In genomic region chr22:19717691-19718254, GRCh38 we compare ENCODE assay signal across 8 cellular contexts. TPM values are rescaled to one million over a fixed set of nuclear protein-coding genes. Genes with fewer than 3 reads are reported as not detected.
DNase-seq lines count a peak whose midpoint lies in the region; ATAC-seq and TF ChIP-seq lines count a peak whose summit lies in the region.

No MANE protein-coding gene starts in this region.

- peaks cover 0 to 5% (median 2%) of the 10 kb centered on the region in 4 donors for H3K27me3 ChIP-seq in liver (ENCODE audit: control insufficient read depth in 4 of 4, insufficient read depth in 4 of 4, low read length in 3 of 4)

- intact Hi-C loops in dendritic cell treated with granulocyte-macrophage colony-stimulating factor and Interleukin-4, amounts not matched to agents 40 ng/mL and 50 ng/mL, for 4 days (cut with micrococcal nuclease) = loop anchor here (5.0 to 10.0 kb wide), 2 partner anchors 35 to 573 kb away; partner anchors contain the start of gene ESS2

- peak; percentile 88 for TF ChIP-seq CTCF in liver (IDR thresholded peaks at IDR 0.05; ENCODE audit: low read depth, low read length, missing input control)

- peak overlapping the region in 2 of 3 donors; percentile 13 to 61 for H3K4me3 ChIP-seq in liver (ENCODE audit: low read depth in 1 of 3, low read length in 3 of 3)

- peaks cover 84% of the 10 kb centered on the region for H3K27me3 Mint-ChIP-seq in dendritic cell treated with granulocyte-macrophage colony-stimulating factor and Interleukin-4, amounts not matched to agents 40 ng/mL and 50 ng/mL, for 4 days

- TF ChIP-seq RAD21 in liver (IDR thresholded peaks at IDR 0.05) = no peak

- WGBS in liver = 13% methylated on average over 61 of the region's 61 CpGs

- H3K9ac ChIP-seq in liver (ENCODE audit: low read depth in 1 of 2, low read length in 2 of 2) = no peak overlapping the region

- ATAC-seq in GM21360 (IDR thresholded peaks at IDR 0.05; ENCODE audit: unreplicated experiment) = peak; percentile 53
- no peak for ATAC-seq in HG03196 (IDR thresholded peaks at IDR 0.05; ENCODE audit: unreplicated experiment)

- H3K36me3 ChIP-seq in liver (ENCODE audit: control insufficient read depth in 4 of 4, insufficient read depth in 3 of 4, low read depth in 1 of 4, low read length in 3 of 4) = no peaks in the 10 kb centered on the region

- peaks cover 7 to 31% (median 20%) of the 10 kb centered on the region in 4 donors for H3K4me1 ChIP-seq in liver (ENCODE audit: control insufficient read depth in 4 of 4, insufficient read depth in 4 of 4, low read length in 3 of 4)

- DNase-seq in AG20443 (ENCODE audit: low spot score) = peak; percentile 97
- peak; percentile 48 for DNase-seq in NCI-H2171 treated with DMSO at 0.1 percent for 48 hours (lab: John Stamatoyannopoulos, UW)
- peak; percentile 61 to 68 for DNase-seq in activated CD4-positive, alpha-beta T cell treated with anti-CD3 and anti-CD28 coated beads, Interleukin-2, amount 50 U/mL, for 24 hours (ENCODE audit: low read depth in 1 of 2, low spot score in 1 of 2)
- peak; percentile 76 for DNase-seq in stimulated activated CD4-positive, alpha-beta T cell treated with anti-CD3 and anti-CD28 coated beads, Interleukin-4, amount 100 ng/mL, for 24 hours

- H3K9me3 ChIP-seq in liver (ENCODE audit: control insufficient read depth in 4 of 4, low read length in 3 of 4) = no peaks in the 10 kb centered on the region

- H3K27ac Mint-ChIP-seq in dendritic cell treated with granulocyte-macrophage colony-stimulating factor and Interleukin-4, amounts not matched to agents 40 ng/mL and 50 ng/mL, for 4 days = no peak overlapping the region

- H3K27ac ChIP-seq in liver (ENCODE audit: low read depth in 1 of 2, low read length in 2 of 2) = no peak overlapping the region

- peaks cover 16% of the 10 kb centered on the region for H3K4me1 Mint-ChIP-seq in dendritic cell treated with granulocyte-macrophage colony-stimulating factor and Interleukin-4, amounts not matched to agents 40 ng/mL and 50 ng/mL, for 4 days (ENCODE audit: low read depth)

- no peaks in the 10 kb centered on the region for H3K36me3 Mint-ChIP-seq in dendritic cell treated with granulocyte-macrophage colony-stimulating factor and Interleukin-4, amounts not matched to agents 40 ng/mL and 50 ng/mL, for 4 days (ENCODE audit: low read depth)

- peak overlapping the region; percentile 68 for H3K4me3 Mint-ChIP-seq in dendritic cell treated with granulocyte-macrophage colony-stimulating factor and Interleukin-4, amounts not matched to agents 40 ng/mL and 50 ng/mL, for 4 days

- H3K9me3 Mint-ChIP-seq in dendritic cell treated with granulocyte-macrophage colony-stimulating factor and Interleukin-4, amounts not matched to agents 40 ng/mL and 50 ng/mL, for 4 days = no peaks in the 10 kb centered on the region

TF ChIP-seq in liver, 16 proteins besides CTCF, POLR2A, EP300 and RAD21:
- no peak for TF ChIP-seq SP1 (IDR thresholded peaks at IDR 0.05)
- no peak for TF ChIP-seq HNF4A (conservative IDR thresholded peaks at IDR 0.05)
- no peak for TF ChIP-seq TAF1 (conservative IDR thresholded peaks at IDR 0.05)
- TF ChIP-seq ZBTB33 (IDR thresholded peaks at IDR 0.05) = no peak

RNA-seq across cellular contexts. Expression of gene SEPTIN5, which starts 3.5 kb away (rescaled TPM):
- 1 to 10 TPM; 3.3 to 3.5 TPM for total RNA-seq in liver
- polyA plus RNA-seq in liver = 1 to 10 TPM in 1 of 2 donors, under 1 TPM in 1; 0.26 to 2.2 TPM

RNA-seq across cellular contexts. Expression of gene GP1BB, which starts 5.6 kb away (rescaled TPM):
- total RNA-seq in liver = 1 to 10 TPM in 1 of 2 donors, not detected in 1; 5.7 TPM
- polyA plus RNA-seq in liver = under 1 TPM; 0.38 to 0.51 TPM

RNA-seq across cellular contexts. Expression of gene TBX1, which starts 42.8 kb away (rescaled TPM):
- under 1 TPM in 1 of 2 donors, not detected in 1; 0.17 TPM for total RNA-seq in liver
- under 1 TPM in 1 of 2 donors, not detected in 1; 0.18 TPM for polyA plus RNA-seq in liver
